ENCODE assay signal across 1 cellular context in genomic region chr1:38013027-38013588, GRCh38.
TF ChIP-seq lines count a peak whose summit lies in the region.

No MANE protein-coding gene starts in this region.

TF ChIP-seq in GM12878, 131 proteins besides CTCF, POLR2A, EP300 and RAD21:
- no peak for TF ChIP-seq REST (IDR thresholded peaks at IDR 0.05; ENCODE audit: low read depth, low read length)
- TF ChIP-seq YBX1 (IDR thresholded peaks at IDR 0.05): no peak
- TF ChIP-seq EED (IDR thresholded peaks at IDR 0.05; ENCODE audit: low read depth): 0 out of 2 replicates have a peak, but pooled peaks have one; percentile 31
- no peak for TF ChIP-seq WRNIP1 (IDR thresholded peaks at IDR 0.05; ENCODE audit: borderline replicate concordance, low read depth, low read length)
- TF ChIP-seq ZNF217 (IDR thresholded peaks at IDR 0.05): no peak
- TF ChIP-seq ASH2L (IDR thresholded peaks at IDR 0.05; ENCODE audit: borderline replicate concordance, low read depth): no peak
- peak; percentile 33 to 46; a peak in 2 of 4 replicates for TF ChIP-seq IKZF2 (IDR thresholded peaks at IDR 0.05)
- TF ChIP-seq, protein P1, sequence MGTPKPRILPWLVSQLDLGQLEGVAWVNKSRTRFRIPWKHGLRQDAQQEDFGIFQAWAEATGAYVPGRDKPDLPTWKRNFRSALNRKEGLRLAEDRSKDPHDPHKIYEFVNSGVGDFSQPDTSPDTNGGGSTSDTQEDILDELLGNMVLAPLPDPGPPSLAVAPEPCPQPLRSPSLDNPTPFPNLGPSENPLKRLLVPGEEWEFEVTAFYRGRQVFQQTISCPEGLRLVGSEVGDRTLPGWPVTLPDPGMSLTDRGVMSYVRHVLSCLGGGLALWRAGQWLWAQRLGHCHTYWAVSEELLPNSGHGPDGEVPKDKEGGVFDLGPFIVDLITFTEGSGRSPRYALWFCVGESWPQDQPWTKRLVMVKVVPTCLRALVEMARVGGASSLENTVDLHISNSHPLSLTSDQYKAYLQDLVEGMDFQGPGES (IDR thresholded peaks at IDR 0.05): no peak
- TF ChIP-seq RUNX3 (IDR thresholded peaks at IDR 0.05; ENCODE audit: low read length): peak; percentile 73
- TF ChIP-seq SMARCA5 (IDR thresholded peaks at IDR 0.05): 0 out of 2 replicates have a peak, but pooled peaks have one; percentile 21
- no peak for TF ChIP-seq POLR2AphosphoS5 (IDR thresholded peaks at IDR 0.05; ENCODE audit: low read length)
- no peak for TF ChIP-seq ZNF384 (IDR thresholded peaks at IDR 0.05; ENCODE audit: borderline replicate concordance, low read depth, low read length)
- peak; percentile 14; the same call in 1 of the 2 replicates for TF ChIP-seq LARP7 (IDR thresholded peaks at IDR 0.05)
- no peak for TF ChIP-seq ZBTB11 (CRISPR knock-in tag; IDR thresholded peaks at IDR 0.05)
- TF ChIP-seq, protein P2, sequence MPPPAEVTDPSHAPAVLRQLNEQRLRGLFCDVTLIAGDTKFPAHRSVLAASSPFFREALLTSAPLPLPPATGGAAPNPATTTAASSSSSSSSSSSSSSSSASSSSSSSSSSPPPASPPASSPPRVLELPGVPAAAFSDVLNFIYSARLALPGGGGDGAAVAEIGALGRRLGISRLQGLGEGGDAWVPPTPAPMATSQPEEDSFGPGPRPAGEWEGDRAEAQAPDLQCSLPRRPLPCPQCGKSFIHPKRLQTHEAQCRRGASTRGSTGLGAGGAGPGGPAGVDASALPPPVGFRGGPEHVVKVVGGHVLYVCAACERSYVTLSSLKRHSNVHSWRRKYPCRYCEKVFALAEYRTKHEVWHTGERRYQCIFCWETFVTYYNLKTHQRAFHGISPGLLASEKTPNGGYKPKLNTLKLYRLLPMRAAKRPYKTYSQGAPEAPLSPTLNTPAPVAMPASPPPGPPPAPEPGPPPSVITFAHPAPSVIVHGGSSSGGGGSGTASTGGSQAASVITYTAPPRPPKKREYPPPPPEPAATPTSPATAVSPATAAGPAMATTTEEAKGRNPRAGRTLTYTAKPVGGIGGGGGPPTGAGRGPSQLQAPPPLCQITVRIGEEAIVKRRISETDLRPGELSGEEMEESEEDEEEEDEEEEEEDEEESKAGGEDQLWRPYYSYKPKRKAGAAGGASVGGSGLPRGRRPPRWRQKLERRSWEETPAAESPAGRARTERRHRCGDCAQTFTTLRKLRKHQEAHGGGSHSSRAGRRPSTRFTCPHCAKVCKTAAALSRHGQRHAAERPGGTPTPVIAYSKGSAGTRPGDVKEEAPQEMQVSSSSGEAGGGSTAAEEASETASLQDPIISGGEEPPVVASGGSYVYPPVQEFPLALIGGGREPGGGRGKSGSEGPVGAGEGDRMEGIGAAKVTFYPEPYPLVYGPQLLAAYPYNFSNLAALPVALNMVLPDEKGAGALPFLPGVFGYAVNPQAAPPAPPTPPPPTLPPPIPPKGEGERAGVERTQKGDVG (CRISPR knock-in tag; IDR thresholded peaks at IDR 0.05): no peak
